16 cellular contexts compared by ENCODE assay signal in genomic region chrX:12986164-12986779, GRCh38. TPM values are rescaled to one million over a fixed set of nuclear protein-coding genes. Genes with fewer than 3 reads are reported as not detected.
DNase-seq lines count a peak whose midpoint lies in the region; ATAC-seq and TF ChIP-seq lines count a peak whose summit lies in the region.
"Had no signal": no experiment of that assay in that cellular context is flagged by ENCODE, and none has a peak within 500 bp of the region (broad histone marks: within the 10 kb centered on the region; RNA-seq: fewer than 3 reads in every experiment).

No MANE protein-coding gene starts in this region.

- ATAC-seq in GM18517 (IDR thresholded peaks at IDR 0.05; ENCODE audit: unreplicated experiment) (peak; percentile 51), GM21825 (IDR thresholded peaks at IDR 0.05; ENCODE audit: unreplicated experiment) (peak; percentile 46), PC-3 (no peak)

- no peak overlapping the region for H2AFZ ChIP-seq in PC-3 (ENCODE audit: low read length)
- no peak overlapping the region for H2AFZ ChIP-seq in hepatocyte

- H3K4me1 ChIP-seq in PC-3 (ENCODE audit: insufficient read depth, low read length): peaks cover 45% of the 10 kb centered on the region
- peaks cover 44% of the 10 kb centered on the region for H3K4me1 ChIP-seq in hepatocyte (ENCODE audit: insufficient read depth)
- no peaks in the 10 kb centered on the region for H3K4me1 ChIP-seq in mesendoderm (ENCODE audit: control insufficient read depth, low read depth, low read length)
- peaks cover 11 to 62% (median 29%) of the 10 kb centered on the region in 6 donors for H3K4me1 ChIP-seq in spleen
- H3K4me1 ChIP-seq: right atrium auricular region had no signal

- no peak overlapping the region for H2BK5ac ChIP-seq in mesendoderm (ENCODE audit: low read length)

- WGBS in hepatocyte (ENCODE audit: low lambda C conversion rate, missing lambda C conversion rate): 82% methylated on average over 4 of the region's 4 CpGs
- no CpG with 5 or more reads among the region's 4 CpGs for WGBS in mesendoderm (ENCODE audit: extremely low coverage, insufficient coverage, low lambda C conversion rate)
- WGBS in spleen, 5 donors: 64 to 86% (median 78%) methylated on average over 4 of the region's 4 CpGs

- H3K36me3 ChIP-seq in PC-3 (ENCODE audit: low read depth, low read length): no peaks in the 10 kb centered on the region
- H3K36me3 ChIP-seq in hepatocyte (replicated peaks; ENCODE audit: insufficient read depth, low read depth): no peaks in the 10 kb centered on the region
- no peaks in the 10 kb centered on the region for H3K36me3 ChIP-seq in mesendoderm (ENCODE audit: control insufficient read depth, insufficient read depth, low read length)
- no peaks in the 10 kb centered on the region for H3K36me3 ChIP-seq in spleen
- H3K36me3 ChIP-seq: right atrium auricular region had no signal

- no peaks in the 10 kb centered on the region for H3K9me2 ChIP-seq in PC-3 (replicated peaks; ENCODE audit: low read length)
- H3K9me2 ChIP-seq in hepatocyte (replicated peaks; ENCODE audit: insufficient read depth): no peaks in the 10 kb centered on the region

- H3K23ac ChIP-seq in mesendoderm (ENCODE audit: low read length): no peak overlapping the region

- no TSS peak for BruUV-seq in PC-3 (replicated peaks; lab: Mats Ljungman, UMichigan)

- CTCF ChIA-PET in PC-3 (lab: Charles Lee): no interaction called here

- no peak overlapping the region for H4K8ac ChIP-seq in mesendoderm (ENCODE audit: low read depth, low read length)

- H3K79me1 ChIP-seq in mesendoderm (ENCODE audit: low read length): no peaks in the 10 kb centered on the region

- POLR2A ChIA-PET in PC-3 (lab: Charles Lee; ENCODE audit: unreplicated experiment): no interaction called here

- H2BK120ac ChIP-seq in mesendoderm (ENCODE audit: low read depth, low read length): no peak overlapping the region

- H3F3A ChIP-seq in PC-3 (ENCODE audit: low read length, unreplicated experiment): peaks cover 4% of the 10 kb centered on the region

- H2AK5ac ChIP-seq in mesendoderm (ENCODE audit: low read length): no peak overlapping the region

- H3K18ac ChIP-seq in mesendoderm (ENCODE audit: low read length): no peak overlapping the region

- H3K4ac ChIP-seq in mesendoderm (ENCODE audit: low read depth, low read length): no peak overlapping the region

- H3K9me3 ChIP-seq in PC-3 (ENCODE audit: low read length) (no peaks in the 10 kb centered on the region), hepatocyte (ENCODE audit: low read depth) (no peaks in the 10 kb centered on the region), spleen (peaks cover 0 to 5% (median 0%) of the 10 kb centered on the region in 8 donors)
- H3K9me3 ChIP-seq: right atrium auricular region had no signal

- H3K4me2 ChIP-seq in PC-3 (ENCODE audit: low read length): no peak overlapping the region
- no peak overlapping the region for H3K4me2 ChIP-seq in hepatocyte
- no peak overlapping the region for H3K4me2 ChIP-seq in mesendoderm (ENCODE audit: low read length)

- H4K20me1 ChIP-seq in PC-3 (ENCODE audit: low read length) (no peaks in the 10 kb centered on the region), hepatocyte (ENCODE audit: insufficient read depth, poor library complexity, severe bottlenecking) (no peaks in the 10 kb centered on the region)

- 0 out of 2 replicates have a peak overlapping the region, but pooled peaks have one; percentile 13 for H3K27ac ChIP-seq in PC-3 (ENCODE audit: low read length)
- H3K27ac ChIP-seq in hepatocyte: peak overlapping the region; percentile 85
- no peak overlapping the region for H3K27ac ChIP-seq in mesendoderm (ENCODE audit: low read depth, low read length)
- H3K27ac ChIP-seq in spleen: no peak overlapping the region
- H3K27ac ChIP-seq: dorsolateral prefrontal cortex, right atrium auricular region had no signal

- H2BK15ac ChIP-seq in mesendoderm (replicated peaks; ENCODE audit: low read depth): no peak overlapping the region

- H3K27me3 ChIP-seq in PC-3 (ENCODE audit: low read length) (no peaks in the 10 kb centered on the region), hepatocyte (no peaks in the 10 kb centered on the region), mesendoderm (ENCODE audit: insufficient read depth, low read length, poor library complexity) (no peaks in the 10 kb centered on the region), spleen (replicated peaks in 1 of 7) (no peaks in the 10 kb centered on the region)
- H3K27me3 ChIP-seq: right atrium auricular region had no signal

- H3K56ac ChIP-seq in mesendoderm (ENCODE audit: low read length): no peak overlapping the region

- no peak for DNase-seq in PC-3
- DNase-seq in hepatocyte (ENCODE audit: low spot score): no peak
- DNase-seq in stimulated activated CD4-positive, alpha-beta T cell treated with anti-CD3 and anti-CD28 coated beads, Interleukin-4, amount 100 ng/mL, for 24 hours: no peak
- no peak for DNase-seq in NCI-H1694 treated with DMSO at 0.1 percent for 48 hours (lab: John Stamatoyannopoulos, UW)
- DNase-seq in mesendoderm: no peak
- no peak for DNase-seq in spleen
- DNase-seq: activated gamma-delta T cell, DMS79, dorsolateral prefrontal cortex, NCI-H774 had no signal

- H3K4me3 ChIP-seq in PC-3 (ENCODE audit: low read length) (no peak overlapping the region), hepatocyte (no peak overlapping the region), mesendoderm (ENCODE audit: low read length) (no peak overlapping the region), spleen (no peak overlapping the region)
- H3K4me3 ChIP-seq: dorsolateral prefrontal cortex, right atrium auricular region had no signal

- no peak for TF ChIP-seq POLR2A in spleen (IDR thresholded peaks at IDR 0.05)

- H4K5ac ChIP-seq in mesendoderm (ENCODE audit: low read length): no peak overlapping the region

- no peak for TF ChIP-seq CTCF in PC-3 (conservative IDR thresholded peaks at IDR 0.05; ENCODE audit: low read depth, low read length)
- no peak for TF ChIP-seq CTCF in hepatocyte (IDR thresholded peaks at IDR 0.05; ENCODE audit: poor library complexity)
- TF ChIP-seq CTCF in spleen (IDR thresholded peaks at IDR 0.05 in 8 of 11, conservative IDR thresholded peaks at IDR 0.05 in 3 of 11): no peak

- H3K9ac ChIP-seq in PC-3 (ENCODE audit: low read length): no peak overlapping the region
- H3K9ac ChIP-seq in mesendoderm (ENCODE audit: low read length): no peak overlapping the region

- intact Hi-C loops in PC-3 (cut with micrococcal nuclease) (loop anchor here (5.0 kb wide), 2 partner anchors 39 to 236 kb away; no protein-coding TSS in a partner anchor), spleen (cut with DNase I; ENCODE audit: low total_unique reads) (loop anchor here (10.0 kb wide), 1 partner anchor 99 kb away; no protein-coding TSS in a partner anchor)

- H3K79me2 ChIP-seq in PC-3 (ENCODE audit: low read length) (no peaks in the 10 kb centered on the region), hepatocyte (no peaks in the 10 kb centered on the region), mesendoderm (ENCODE audit: control insufficient read depth, insufficient read depth, low read length) (no peaks in the 10 kb centered on the region)

RNA-seq across cellular contexts. Expression of gene TMSB4X, which starts 11.4 kb away (rescaled TPM):
- 1,640 and 2,159 TPM in 2 replicates for total RNA-seq in PC-3 (2014; rRNA removed)
- total RNA-seq in hepatocyte: 6,141 and 6,242 TPM in 2 replicates
- polyA plus RNA-seq in hepatocyte: 9,038 and 9,758 TPM in 2 replicates
- 3,955 TPM for polyA plus RNA-seq in mesendoderm (2013, experiment 1 of 2)
- polyA plus RNA-seq in mesendoderm (2013, experiment 2 of 2): 4,083 TPM
- total RNA-seq in spleen: over 10,000 TPM in 3 of 7 donors, 1,000 to 10,000 TPM in 4; 6,343 to 12,135 (median 6,919) TPM
- over 10,000 TPM; 14,844 to 19,174 (median 17,521) TPM for polyA plus RNA-seq in spleen

RNA-seq across cellular contexts. Expression of gene FAM9C, which starts 58.1 kb away (rescaled TPM):
- total RNA-seq in PC-3 (2014; rRNA removed) (not detected in 2 replicates), hepatocyte (not detected in 2 replicates), spleen (10 to 100 TPM in 3 of 7 donors, under 1 TPM in 2, not detected in 2; 0.09 to 56.0 (median 12.3) TPM)
- polyA plus RNA-seq in hepatocyte (not detected in 2 replicates), spleen (10 to 100 TPM in 1 of 3 donors, under 1 TPM in 1, not detected in 1; 0.16 to 10.5 TPM)
- polyA plus RNA-seq in mesendoderm (2013, experiment 1 of 2): 0.21 TPM
- polyA plus RNA-seq in mesendoderm (2013, experiment 2 of 2): 0.20 TPM
- total RNA-seq: glomerular endothelial cell, M059J, mesenteric fat pad, right atrium auricular region had no signal

Comparison
In these comparisons a context has a peak if more than half of its experiments do, and no peak if none do; other contexts are left out.
1. H3K27ac ChIP-seq: peak in PC-3 (single experiment) and hepatocyte (single experiment); none in mesendoderm (single experiment) and spleen (0 of 8).